8 cellular contexts compared by ENCODE assay signal in genomic region chr15:70478251-70478990, GRCh38.
DNase-seq lines count a peak whose midpoint lies in the region; ATAC-seq, FAIRE-seq and TF ChIP-seq lines count a peak whose summit lies in the region.
"Had no signal": no experiment of that assay in that cellular context is flagged by ENCODE, and none has a peak within 500 bp of the region (broad histone marks: within the 10 kb centered on the region; RNA-seq: fewer than 3 reads in every experiment).

No MANE protein-coding gene starts in this region.

- H4K20me1 ChIP-seq in HCT116 (ENCODE audit: insufficient read depth) (no peaks in the 10 kb centered on the region), OCI-LY7 (ENCODE audit: insufficient read depth, low read length) (no peaks in the 10 kb centered on the region)

- DNase-seq in GM18507 (ENCODE audit: extremely low spot score, insufficient read length, low read depth) (no peak), HCT116 (ENCODE audit: low read depth, low spot score) (no peak), OCI-LY7 (ENCODE audit: low spot score) (peak; percentile 70), foreskin fibroblast (no peak), suprapubic skin (ENCODE audit: low spot score in 2 of 2) (no peak)
- DNase-seq in naive thymus-derived CD8-positive, alpha-beta T cell: peak in 1 of 10 donors; percentile 13

- H3K9me3 Mint-ChIP-seq in naive thymus-derived CD8-positive, alpha-beta T cell: no peaks in the 10 kb centered on the region

- H3K27ac ChIP-seq in HCT116 (ENCODE audit: low read depth, low read length) (no peak overlapping the region), OCI-LY7 (ENCODE audit: low read depth, low read length, poor library complexity, severe bottlenecking) (peak overlapping the region; percentile 26), suprapubic skin (no peak overlapping the region)
- H3K27ac ChIP-seq: parathyroid adenoma had no signal

- no peaks in the 10 kb centered on the region for H3K27me3 ChIP-seq in HCT116 (ENCODE audit: insufficient read depth, low read length)
- no peaks in the 10 kb centered on the region for H3K27me3 ChIP-seq in suprapubic skin

- H3K4me1 ChIP-seq in HCT116 (ENCODE audit: control insufficient read depth in 1 of 2, insufficient read depth in 2 of 2, low read length in 2 of 2) (peaks cover 26 to 38% of the 10 kb centered on the region in 2 experiments), OCI-LY7 (ENCODE audit: insufficient read depth, low read length, poor library complexity, severe bottlenecking) (peaks cover 13% of the 10 kb centered on the region), suprapubic skin (peaks cover 30% of the 10 kb centered on the region)
- H3K4me1 ChIP-seq: parathyroid adenoma had no signal

- H3K9me3 ChIP-seq in HCT116 (ENCODE audit: control insufficient read depth in 1 of 2, insufficient read depth in 1 of 2, low read depth in 1 of 2, low read length in 2 of 2) (no peaks in the 10 kb centered on the region), OCI-LY7 (ENCODE audit: low read length) (no peaks in the 10 kb centered on the region), suprapubic skin (no peaks in the 10 kb centered on the region)

- BruUV-seq in HCT116 (replicated peaks; lab: Mats Ljungman, UMichigan): no TSS peak
- BruUV-seq in OCI-LY7 (replicated peaks; lab: Mats Ljungman, UMichigan): no TSS peak

- POLR2A ChIA-PET in HCT116 (lab: Charles Lee) (no interaction called here), OCI-LY7 (lab: Charles Lee) (interaction anchor here (0.9 kb wide), 1 partner anchor 13 kb away, joined by 3 read pairs; no protein-coding TSS in a partner anchor)
- POLR2A ChIA-PET in naive thymus-derived CD8-positive, alpha-beta T cell (lab: Charles Lee): no interaction called here

- no peak overlapping the region for H2AFZ ChIP-seq in HCT116 (ENCODE audit: low read depth, low read length, poor library complexity, severe bottlenecking)
- peak overlapping the region; percentile 84 for H2AFZ ChIP-seq in OCI-LY7 (ENCODE audit: low read length)
- H2AFZ ChIP-seq: parathyroid adenoma had no signal

- RAD21 ChIA-PET in HCT116 (lab: Charles Lee; ENCODE audit: low non-redundant PET in 1 of 2, low total read pairs in 2 of 2, uncharacterized antibody in 2 of 2, unreplicated experiment in 2 of 2): no interaction called here

- no peak for TF ChIP-seq CTCF in HCT116 (IDR thresholded peaks at IDR 0.05 in 2 of 3, conservative IDR thresholded peaks at IDR 0.05 in 1 of 3; ENCODE audit: borderline replicate concordance in 1 of 3, insufficient read depth in 1 of 3, low read depth in 2 of 3, low read length in 2 of 3)
- TF ChIP-seq CTCF in OCI-LY7 (conservative IDR thresholded peaks at IDR 0.05; ENCODE audit: low read length): no peak
- no peak for TF ChIP-seq CTCF in foreskin fibroblast (IDR thresholded peaks at IDR 0.05; ENCODE audit: low read depth, low read length)
- TF ChIP-seq CTCF in suprapubic skin (IDR thresholded peaks at IDR 0.05): no peak

- no peaks in the 10 kb centered on the region for H3K9me2 ChIP-seq in HCT116 (ENCODE audit: insufficient read depth)
- H3K9me2 ChIP-seq in OCI-LY7 (ENCODE audit: insufficient read depth, low read length): no peaks in the 10 kb centered on the region

- ATAC-seq in HCT116 (no peak), HG02884 (IDR thresholded peaks at IDR 0.05; ENCODE audit: unreplicated experiment) (no peak)
- no peak for ATAC-seq in naive thymus-derived CD8-positive, alpha-beta T cell

- H3K36me3 Mint-ChIP-seq in naive thymus-derived CD8-positive, alpha-beta T cell: no peaks in the 10 kb centered on the region

- H3K27ac Mint-ChIP-seq in naive thymus-derived CD8-positive, alpha-beta T cell: peak overlapping the region in 3 of 10 donors; percentile 48 to 71 (median 52)

- no peak for TF ChIP-seq RAD21 in HCT116 (IDR thresholded peaks at IDR 0.05; ENCODE audit: low read depth)

- H3K4me3 ChIP-seq in HCT116 (replicated peaks in 1 of 2; ENCODE audit: low read depth in 1 of 2, low read length in 2 of 2): no peak overlapping the region
- no peak overlapping the region for H3K4me3 ChIP-seq in OCI-LY7 (ENCODE audit: low read depth, low read length, poor library complexity, severe bottlenecking)
- no peak overlapping the region for H3K4me3 ChIP-seq in foreskin fibroblast (ENCODE audit: low read depth in 1 of 2, low read length in 2 of 2)
- H3K4me3 ChIP-seq in suprapubic skin: no peak overlapping the region

- intact Hi-C loops in HCT116 (cut with micrococcal nuclease) (no loop called here), OCI-LY7 (cut with micrococcal nuclease; ENCODE audit: unreplicated experiment) (no loop called here)

- CTCF ChIA-PET in HCT116 (lab: Charles Lee) (no interaction called here), OCI-LY7 (lab: Charles Lee; ENCODE audit: unreplicated experiment) (interaction anchor here (0.6 kb wide), 1 partner anchor 13 kb away, joined by 3 read pairs; no protein-coding TSS in a partner anchor)

- WGBS in suprapubic skin: 84% methylated on average over 15 of the region's 19 CpGs

- H3K79me2 ChIP-seq in HCT116 (ENCODE audit: insufficient read depth, low read length) (no peaks in the 10 kb centered on the region), OCI-LY7 (ENCODE audit: insufficient read depth, low read depth, low read length) (no peaks in the 10 kb centered on the region)
- H3K79me2 ChIP-seq: parathyroid adenoma had no signal

- peaks cover 29 to 59% (median 50%) of the 10 kb centered on the region in 4 donors for H3K4me1 Mint-ChIP-seq in naive thymus-derived CD8-positive, alpha-beta T cell

- no peak overlapping the region for H3K4me2 ChIP-seq in HCT116 (ENCODE audit: low read length)
- H3K4me2 ChIP-seq in OCI-LY7 (ENCODE audit: low read length): peak overlapping the region; percentile 18; the same call in 1 of the 2 replicates

- no peak for TF ChIP-seq EP300 in suprapubic skin (IDR thresholded peaks at IDR 0.05)

- H3K36me3 ChIP-seq in HCT116 (ENCODE audit: control insufficient read depth in 1 of 2, insufficient read depth in 2 of 2, low read length in 2 of 2) (no peaks in the 10 kb centered on the region), OCI-LY7 (ENCODE audit: insufficient read depth, low read length) (no peaks in the 10 kb centered on the region), suprapubic skin (no peaks in the 10 kb centered on the region)

- H3K9ac ChIP-seq in HCT116 (ENCODE audit: low read length): no peak overlapping the region
- H3K9ac ChIP-seq: parathyroid adenoma had no signal

- no peak for TF ChIP-seq POLR2A in HCT116 (IDR thresholded peaks at IDR 0.05; ENCODE audit: borderline replicate concordance, extremely low read depth, insufficient read depth, insufficient read length)
- TF ChIP-seq POLR2A in suprapubic skin (IDR thresholded peaks at IDR 0.05): no peak

- H3K4me3 Mint-ChIP-seq in naive thymus-derived CD8-positive, alpha-beta T cell: peak overlapping the region in 7 of 10 donors; percentile 1 to 60 (median 41)

- peak; percentile 88 for FAIRE-seq in GM18507 (lab: Jason Lieb, UNC)

- peaks cover 13 to 25% (median 18%) of the 10 kb centered on the region in 5 donors for H3K27me3 Mint-ChIP-seq in naive thymus-derived CD8-positive, alpha-beta T cell

TF ChIP-seq in HCT116, 20 proteins besides CTCF, POLR2A, EP300 and RAD21:
- TF ChIP-seq EZH2 (IDR thresholded peaks at IDR 0.05) (no peak), MAX (IDR thresholded peaks at IDR 0.05) (peak; percentile 61; the same call in 1 of the 2 replicates)
